Comparison of ENCODE assay signal across 6 cellular contexts in genomic region chr16:88759245-88759975, GRCh38. TPM values are rescaled to one million over a fixed set of nuclear protein-coding genes. Genes with fewer than 3 reads are reported as not detected.
A peak's percentile ranks its signal among the peaks of the same experiment; 100 is the strongest.
DNase-seq lines count a peak whose midpoint lies in the region; ATAC-seq and TF ChIP-seq lines count a peak whose summit lies in the region.

No MANE protein-coding gene starts in this region.

- peaks cover 8% of the 10 kb centered on the region; the same call in 1 of the 2 replicates for H3K9me3 ChIP-seq in AG04450 (ENCODE audit: control insufficient read depth, insufficient read depth, low read length)

- H3K4me3 ChIP-seq in AG04450 (ENCODE audit: low read depth, low read length), result no peak overlapping the region
- H3K4me3 ChIP-seq in dorsolateral prefrontal cortex, result no peak overlapping the region

- H3K27ac ChIP-seq in AG04450 (ENCODE audit: low read depth, low read length), result peak overlapping the region; percentile 65
- H3K27ac ChIP-seq in dorsolateral prefrontal cortex, result no peak overlapping the region

- H3K9me3 Mint-ChIP-seq in natural killer cell, result no peaks in the 10 kb centered on the region

- no peak overlapping the region for H3K4me3 Mint-ChIP-seq in natural killer cell

- H3K4me1 Mint-ChIP-seq in natural killer cell, result peaks cover 12 to 19% of the 10 kb centered on the region in 2 donors

- intact Hi-C loops in natural killer cell (cut with micrococcal nuclease), result no loop called here
- intact Hi-C loops in dorsolateral prefrontal cortex (cut with DNase I), result no loop called here

- TF ChIP-seq CTCF in AG04450 (IDR thresholded peaks at IDR 0.05; ENCODE audit: low read depth, low read length) (no peak), natural killer cell (IDR thresholded peaks at IDR 0.05) (no peak), dorsolateral prefrontal cortex (IDR thresholded peaks at IDR 0.05 in 54 of 56, conservative IDR thresholded peaks at IDR 0.05 in 2 of 56; ENCODE audit: low read depth in 1 of 56, partially characterized antibody in 56 of 56) (no peak)

- DNase-seq in AG04450 (ENCODE audit: low read depth, low spot score), result no peak
- DNase-seq in T-helper 9 cell, result peak; percentile 51
- DNase-seq in iris pigment epithelial cell (ENCODE audit: low read depth), result peak; percentile 67
- DNase-seq in NCI-H1105 treated with DMSO at 0.1 percent for 48 hours (lab: John Stamatoyannopoulos, UW), result no peak
- no peak for DNase-seq in natural killer cell
- DNase-seq in dorsolateral prefrontal cortex, result no peak

- no peaks in the 10 kb centered on the region for H3K27me3 Mint-ChIP-seq in natural killer cell (ENCODE audit: low read depth in 2 of 2)

- ATAC-seq in natural killer cell, result no peak

- POLR2A ChIA-PET in AG04450 (lab: Yijun Ruan, JAX), result interaction anchor here (0.5 to 1.6 kb wide), 4 partner anchors 9 to 26 kb away, joined by 4 to 5 read pairs (median 4); partner anchors contain the start of gene PIEZO1

- H3K27me3 ChIP-seq in AG04450 (ENCODE audit: control insufficient read depth, insufficient read depth, low read length), result no peaks in the 10 kb centered on the region
- no peaks in the 10 kb centered on the region for H3K27me3 ChIP-seq in dorsolateral prefrontal cortex

- no peaks in the 10 kb centered on the region for H3K36me3 Mint-ChIP-seq in natural killer cell

- no peak overlapping the region for H3K27ac Mint-ChIP-seq in natural killer cell

- CTCF ChIA-PET in AG04450 (lab: Charles Lee), result interaction anchor here (2.2 to 3.1 kb wide), 2 partner anchors 16 to 22 kb away, joined by 6 to 14 read pairs; no protein-coding TSS in a partner anchor

RNA-seq across cellular contexts. Expression of gene PIEZO1, which starts 25.6 kb away (rescaled TPM):
- 47.0 and 72.7 TPM in 2 replicates for polyA plus RNA-seq in AG04450 (2011; rRNA removed)
- polyA minus RNA-seq in AG04450 (2011; rRNA and poly(A)+ RNA removed), result 62.8 and 92.2 TPM in 2 replicates
- total RNA-seq in natural killer cell (100 to 1,000 TPM; 172 to 197 (median 183) TPM), dorsolateral prefrontal cortex (10 to 100 TPM; 14.6 to 86.5 (median 34.6) TPM)

RNA-seq across cellular contexts. Expression of gene CDT1, which starts 44.2 kb away (rescaled TPM):
- polyA plus RNA-seq in AG04450 (2011; rRNA removed), result 1.2 and 2.4 TPM in 2 replicates
- 2.0 TPM in 2 replicates for polyA minus RNA-seq in AG04450 (2011; rRNA and poly(A)+ RNA removed)
- total RNA-seq in natural killer cell (1 to 10 TPM; 2.2 to 3.8 (median 2.6) TPM), dorsolateral prefrontal cortex (1 to 10 TPM in 106 of 120 experiments, under 1 TPM in 14; 0.49 to 5.3 (median 2.0) TPM)

RNA-seq across cellular contexts. Expression of gene APRT, which starts 52.3 kb away (rescaled TPM):
- polyA plus RNA-seq in AG04450 (2011; rRNA removed), result 66.8 and 107 TPM in 2 replicates
- 23.2 and 28.7 TPM in 2 replicates for polyA minus RNA-seq in AG04450 (2011; rRNA and poly(A)+ RNA removed)
- total RNA-seq in natural killer cell (100 to 1,000 TPM; 118 to 123 (median 120) TPM), dorsolateral prefrontal cortex (10 to 100 TPM; 21.9 to 51.6 (median 33.2) TPM)

RNA-seq across cellular contexts. Expression of gene CTU2, which starts 53.1 kb away (rescaled TPM):
- polyA plus RNA-seq in AG04450 (2011; rRNA removed), result 6.5 and 8.7 TPM in 2 replicates
- polyA minus RNA-seq in AG04450 (2011; rRNA and poly(A)+ RNA removed), result 6.8 and 9.6 TPM in 2 replicates
- 10 to 100 TPM; 36.6 to 43.3 (median 39.9) TPM for total RNA-seq in natural killer cell
- 10 to 100 TPM; 14.1 to 40.3 (median 24.0) TPM for total RNA-seq in dorsolateral prefrontal cortex

RNA-seq across cellular contexts. Expression of gene RNF166, which starts 53.2 kb away (rescaled TPM):
- 6.8 and 9.0 TPM in 2 replicates for polyA plus RNA-seq in AG04450 (2011; rRNA removed)
- polyA minus RNA-seq in AG04450 (2011; rRNA and poly(A)+ RNA removed), result 9.4 and 13.5 TPM in 2 replicates
- 100 to 1,000 TPM; 459 to 712 (median 501) TPM for total RNA-seq in natural killer cell
- 10 to 100 TPM; 15.1 to 52.4 (median 24.8) TPM for total RNA-seq in dorsolateral prefrontal cortex

Comparison
In these comparisons a context has a peak if more than half of its experiments do, and no peak if none do; other contexts are left out.
1. DNase-seq: peak in T-helper 9 cell (single experiment) and iris pigment epithelial cell (single experiment); none in AG04450 (single experiment), NCI-H1105 treated with DMSO at 0.1 percent for 48 hours (single experiment), natural killer cell (single experiment) and dorsolateral prefrontal cortex (0 of 10).